Comparison of ENCODE assay signal across 25 cellular contexts in genomic region chr1:37728416-37728815, GRCh38. TPM values are rescaled to one million over a fixed set of nuclear protein-coding genes. Genes with fewer than 3 reads are reported as not detected.
"Had no signal": no experiment of that assay in that cellular context is flagged by ENCODE, and none has a peak within 500 bp of the region (broad histone marks: within the 10 kb centered on the region; RNA-seq: fewer than 3 reads in every experiment).

No MANE protein-coding gene starts in this region.

- H3K27ac ChIP-seq: KMS-11, RWPE1 had no signal

- DNase-seq: Kasumi-1, MM.1S, NCI-H1092 treated with DMSO at 0.1 percent for 48 hours, NCI-H1436, NCI-H187, NCI-H2029, NCI-H2081 treated with DMSO at 0.1 percent for 48 hours, NCI-H2171, NCI-H226, NCI-H446, NCI-H510A, NCI-H524 treated with DMSO at 0.1 percent for 48 hours, NCI-H69, NCI-H774, PC-3, SHP77, SK-N-SH had no signal

- H3K27ac Mint-ChIP-seq: IgD-negative memory B cell had no signal

- ATAC-seq: HepG2, K562, Panc1, PC-3 had no signal

- H3K9me3 ChIP-seq: SK-N-SH had no signal

- H3K4me3 Mint-ChIP-seq: IgD-negative memory B cell had no signal

- H3K4me3 ChIP-seq: K562 had no signal

RNA-seq across cellular contexts. Expression of gene EPHA10, which starts 36.5 kb away (rescaled TPM):
- total RNA-seq: K562, M059J, OCI-LY7 had no signal
- polyA plus RNA-seq: IgD-negative memory B cell had no signal
